In genomic region chr4:1743551-1743950, GRCh38 we compare ENCODE assay signal across 19 cellular contexts.
"Had no signal": no experiment of that assay in that cellular context is flagged by ENCODE, and none has a peak within 500 bp of the region (broad histone marks: within the 10 kb centered on the region; RNA-seq: fewer than 3 reads in every experiment).

No MANE protein-coding gene starts in this region.

- H3K27me3 ChIP-seq: breast epithelium, gastrocnemius medialis, uterus had no signal

- H3K27ac Mint-ChIP-seq: activated CD4-positive, alpha-beta T cell treated with anti-CD3 and anti-CD28 coated beads, Interleukin-2, amount 10 ng/mL, durations not matched to agents 7 days and 5 days; memory B cell; progenitor cell of endocrine pancreas; stimulated activated naive CD8-positive, alpha-beta T cell treated with anti-CD3 and anti-CD28 coated beads, Interleukin-15, Interleukin-2, amounts not matched to agents 100 ng/mL and 50 ng/mL, for 24 hours had no signal

- H3K36me3 ChIP-seq: adrenal gland, breast epithelium, uterus had no signal

- H3K4me3 ChIP-seq: adrenal gland, breast epithelium, gastrocnemius medialis, transverse colon, uterus had no signal

- H3K4me1 ChIP-seq: breast epithelium, gastrocnemius medialis, uterus had no signal

- ATAC-seq: activated CD4-positive, CD25-positive, alpha-beta regulatory T cell treated with anti-CD3 and anti-CD28 coated beads, Interleukin-2, amount 50 U/mL, for 24 hours; esophagus mucosa; gastrocnemius medialis had no signal

- H3K9me3 Mint-ChIP-seq: activated CD4-positive, alpha-beta T cell treated with anti-CD3 and anti-CD28 coated beads, Interleukin-2, amount 10 ng/mL, durations not matched to agents 7 days and 5 days; neural crest cell; stimulated activated naive CD8-positive, alpha-beta T cell treated with anti-CD3 and anti-CD28 coated beads, Interleukin-15, Interleukin-2, amounts not matched to agents 100 ng/mL and 50 ng/mL, for 24 hours had no signal

- H3K9me3 ChIP-seq: adrenal gland, gastrocnemius medialis, transverse colon, uterus had no signal

- H3K27ac ChIP-seq: adrenal gland, breast epithelium, gastrocnemius medialis, transverse colon, uterus had no signal

- H3K4me1 Mint-ChIP-seq: activated CD4-positive, alpha-beta T cell treated with anti-CD3 and anti-CD28 coated beads, Interleukin-2, amount 10 ng/mL, durations not matched to agents 7 days and 5 days; memory B cell; neural crest cell had no signal

- H3K27me3 Mint-ChIP-seq: activated CD4-positive, alpha-beta T cell treated with anti-CD3 and anti-CD28 coated beads, Interleukin-2, amount 10 ng/mL, durations not matched to agents 7 days and 5 days; memory B cell; progenitor cell of endocrine pancreas; stimulated activated naive CD8-positive, alpha-beta T cell treated with anti-CD3 and anti-CD28 coated beads, Interleukin-15, Interleukin-2, amounts not matched to agents 100 ng/mL and 50 ng/mL, for 24 hours had no signal

- H3K4me3 Mint-ChIP-seq: activated CD4-positive, alpha-beta T cell treated with anti-CD3 and anti-CD28 coated beads, Interleukin-2, amount 10 ng/mL, durations not matched to agents 7 days and 5 days; memory B cell; neural crest cell; stimulated activated naive CD8-positive, alpha-beta T cell treated with anti-CD3 and anti-CD28 coated beads, Interleukin-15, Interleukin-2, amounts not matched to agents 100 ng/mL and 50 ng/mL, for 24 hours had no signal

- DNase-seq: activated CD4-positive, alpha-beta T cell treated with anti-CD3 and anti-CD28 coated beads, Interleukin-2, amount 10 ng/mL, durations not matched to agents 7 days and 5 days; activated CD8-positive, alpha-beta memory T cell treated with anti-CD3 and anti-CD28 coated beads for 24 hours; activated CD8-positive, alpha-beta memory T cell treated with anti-CD3 and anti-CD28 coated beads, Interleukin-2, amount 50 U/mL, for 48 hours; activated gamma-delta T cell; adrenal gland; effector CD4-positive, alpha-beta T cell; gastrocnemius medialis; stimulated activated CD4-positive, alpha-beta T cell treated with anti-CD3 and anti-CD28 coated beads, Interleukin-12 subunit alpha, Interleukin-12 subunit beta, amount 100 ng/mL, for 4 hours; stimulated activated CD4-positive, alpha-beta T cell treated with anti-CD3 and anti-CD28 coated beads, Interleukin-1b, Interleukin-23, amount 100 ng/mL, for 48 hours; transverse colon; uterus had no signal

- FAIRE-seq: astrocyte had no signal
